ENCODE assay signal across 8 cellular contexts in genomic region chr22:46578251-46578823, GRCh38. TPM values are rescaled to one million over a fixed set of nuclear protein-coding genes. Genes with fewer than 3 reads are reported as not detected.
DNase-seq lines count a peak whose midpoint lies in the region; ATAC-seq, FAIRE-seq and TF ChIP-seq lines count a peak whose summit lies in the region.

No MANE protein-coding gene starts in this region.

- TF ChIP-seq RAD21 in GM12878 (IDR thresholded peaks at IDR 0.05; ENCODE audit: insufficient read depth, low read depth, low read length): no peak

- no peak overlapping the region for H2AFZ ChIP-seq in GM12878 (ENCODE audit: control insufficient read depth, low read depth, low read length)

- CTCF ChIA-PET in activated CD4-positive, alpha-beta T cell treated with anti-CD3 and anti-CD28 coated beads for 36 hours (lab: Charles Lee): interaction anchor here (0.7 kb wide), 2 partner anchors 14 to 15 kb away, joined by 3 read pairs; no protein-coding TSS in a partner anchor
- CTCF ChIA-PET in GM12878 (lab: Yijun Ruan, JAX): no interaction called here

- ATAC-seq in activated CD4-positive, alpha-beta T cell treated with anti-CD3 and anti-CD28 coated beads for 36 hours: no peak
- peak; percentile 24 for ATAC-seq in GM12878
- ATAC-seq in right lobe of liver: peak; percentile 8 to 47 (median 24)
- ATAC-seq in thoracic aorta (ENCODE audit: insufficient number of reproducible peaks, low FRiP score, low read depth): no peak

- no peak for TF ChIP-seq POLR2A in GM12878 (IDR thresholded peaks at IDR 0.05; ENCODE audit: low read depth, low read length)
- peak; percentile 22 for TF ChIP-seq POLR2A in right lobe of liver (IDR thresholded peaks at IDR 0.05)

- no peak overlapping the region for H3K27ac ChIP-seq in GM12878 (ENCODE audit: control insufficient read depth, insufficient read depth)
- H3K27ac ChIP-seq in right lobe of liver: peak overlapping the region; percentile 40 to 70 (median 53)
- no peak overlapping the region for H3K27ac ChIP-seq in thoracic aorta

- 0 out of 2 replicates have a peak overlapping the region, but pooled peaks have one; percentile 26 for H3K9ac ChIP-seq in GM12878 (ENCODE audit: control insufficient read depth, insufficient read depth, low read length)

- DNase-seq in activated CD4-positive, alpha-beta T cell treated with anti-CD3 and anti-CD28 coated beads for 36 hours: no peak
- DNase-seq in activated CD4-positive, alpha-beta T cell treated with anti-CD3 and anti-CD28 coated beads, Interleukin-2, amount 50 U/mL, for 48 hours: no peak
- DNase-seq in GM12878 (ENCODE audit: low read depth, low spot score) (no peak), right lobe of liver (peak; percentile 40 to 65 (median 63)), thoracic aorta (ENCODE audit: low spot score) (no peak), AML-193 (lab: John Stamatoyannopoulos, UW) (no peak), SK-N-DZ (ENCODE audit: low spot score) (no peak), iPS-NIHi11 (ENCODE audit: low spot score) (no peak)

- POLR2A ChIA-PET in activated CD4-positive, alpha-beta T cell treated with anti-CD3 and anti-CD28 coated beads for 36 hours (lab: Charles Lee): no interaction called here
- POLR2A ChIA-PET in GM12878 (lab: Charles Lee): interaction anchor here (1.4 kb wide), 1 partner anchor 10 kb away, joined by 4 read pairs; no protein-coding TSS in a partner anchor

- H3K27me3 ChIP-seq in GM12878 (replicated peaks in 1 of 2; ENCODE audit: control insufficient read depth in 2 of 2, insufficient read depth in 2 of 2, low read length in 1 of 2): no peaks in the 10 kb centered on the region; a peak in 1 of 4 replicates
- H3K27me3 ChIP-seq in right lobe of liver: no peaks in the 10 kb centered on the region
- no peaks in the 10 kb centered on the region for H3K27me3 ChIP-seq in thoracic aorta (replicated peaks; ENCODE audit: insufficient read depth)

- WGBS in GM12878 (ENCODE audit: insufficient coverage, insufficient replicate concordance, low lambda C conversion rate, missing lambda C conversion rate): 56% methylated on average over 9 of the region's 9 CpGs
- 0% methylated on average over 1 of the region's 9 CpGs for WGBS in right lobe of liver (ENCODE audit: insufficient coverage, low coverage, low lambda C conversion rate, missing lambda C conversion rate)

- no peak for TF ChIP-seq EP300 in GM12878 (IDR thresholded peaks at IDR 0.05; ENCODE audit: borderline replicate concordance in 1 of 2, control insufficient read depth in 1 of 2, low read depth in 2 of 2, low read length in 2 of 2)

- H3K9me3 ChIP-seq in GM12878 (replicated peaks; ENCODE audit: control insufficient read depth, insufficient read depth, low read length) (no peaks in the 10 kb centered on the region), right lobe of liver (no peaks in the 10 kb centered on the region), thoracic aorta (no peaks in the 10 kb centered on the region)

- BruUV-seq in GM12878 (replicated peaks; lab: Mats Ljungman, UMichigan): no TSS peak

- no peaks in the 10 kb centered on the region for H3K9me3 Mint-ChIP-seq in activated CD4-positive, alpha-beta T cell treated with anti-CD3 and anti-CD28 coated beads for 36 hours (ENCODE audit: low read depth)

- in situ Hi-C loops in GM12878 (cut with MboI): no loop called here

- H3K36me3 ChIP-seq in GM12878 (ENCODE audit: control insufficient read depth in 2 of 2, insufficient read depth in 2 of 2, low read length in 1 of 2) (no peaks in the 10 kb centered on the region), right lobe of liver (no peaks in the 10 kb centered on the region), thoracic aorta (no peaks in the 10 kb centered on the region)

- intact Hi-C loops in activated CD4-positive, alpha-beta T cell treated with anti-CD3 and anti-CD28 coated beads for 36 hours (cut with DNase I, micrococcal nuclease): loop anchor here (5.0 kb wide), 2 partner anchors 34 to 541 kb away; no protein-coding TSS in a partner anchor
- intact Hi-C loops in GM12878 (cut with micrococcal nuclease; ENCODE audit: unreplicated experiment) (loop anchor here (5.0 kb wide), 1 partner anchor 34 kb away; no protein-coding TSS in a partner anchor), right lobe of liver (cut with DNase I) (loop anchor here in 1 of 2 donors (10.0 kb wide), 1 partner anchor 76 kb away; no protein-coding TSS in a partner anchor)

- no peaks in the 10 kb centered on the region for H3K36me3 Mint-ChIP-seq in activated CD4-positive, alpha-beta T cell treated with anti-CD3 and anti-CD28 coated beads for 36 hours (ENCODE audit: low read depth)

- H3K4me3 ChIP-seq in GM12878 (peak overlapping the region; percentile 77; the same call in 1 of the 2 replicates), right lobe of liver (peak overlapping the region; percentile 51 to 66 (median 62)), thoracic aorta (peak overlapping the region; percentile 87)

- H3K27ac Mint-ChIP-seq in activated CD4-positive, alpha-beta T cell treated with anti-CD3 and anti-CD28 coated beads for 36 hours: no peak overlapping the region

- H3K79me2 ChIP-seq in GM12878 (ENCODE audit: control insufficient read depth, insufficient read depth, low read length): no peaks in the 10 kb centered on the region; the same call in 1 of the 2 replicates

- RAD21 ChIA-PET in GM12878 (lab: Charles Lee; ENCODE audit: unreplicated experiment): interaction anchor here (0.6 to 1.0 kb wide), 2 partner anchors 9 to 12 kb away, joined by 4 to 6 read pairs; no protein-coding TSS in a partner anchor

- no peaks in the 10 kb centered on the region for H4K20me1 ChIP-seq in GM12878 (ENCODE audit: control insufficient read depth, insufficient read depth)

- H3K4me1 ChIP-seq in GM12878 (ENCODE audit: control insufficient read depth, insufficient read depth, low read length): peaks cover 27% of the 10 kb centered on the region
- H3K4me1 ChIP-seq in right lobe of liver: peaks cover 0 to 68% (median 30%) of the 10 kb centered on the region in 4 donors
- H3K4me1 ChIP-seq in thoracic aorta (ENCODE audit: control insufficient read depth in 1 of 2, low read depth in 2 of 2): peaks cover 15 to 32% of the 10 kb centered on the region in 2 donors

- no peak for TF ChIP-seq CTCF in GM12878 (IDR thresholded peaks at IDR 0.05 in 2 of 3, conservative IDR thresholded peaks at IDR 0.05 in 1 of 3; ENCODE audit: control insufficient read depth in 2 of 3, extremely low read depth in 1 of 3, insufficient read depth in 1 of 3, low read depth in 3 of 3, low read length in 3 of 3)
- TF ChIP-seq CTCF in right lobe of liver (IDR thresholded peaks at IDR 0.05): no peak
- TF ChIP-seq CTCF in thoracic aorta (IDR thresholded peaks at IDR 0.05): no peak

- no peaks in the 10 kb centered on the region for H3K27me3 Mint-ChIP-seq in activated CD4-positive, alpha-beta T cell treated with anti-CD3 and anti-CD28 coated beads for 36 hours

- peak overlapping the region; percentile 90 for H3K4me3 Mint-ChIP-seq in activated CD4-positive, alpha-beta T cell treated with anti-CD3 and anti-CD28 coated beads for 36 hours

- peak overlapping the region; percentile 85 for H3K4me2 ChIP-seq in GM12878 (ENCODE audit: control insufficient read depth, insufficient read depth)

- H3K4me1 Mint-ChIP-seq in activated CD4-positive, alpha-beta T cell treated with anti-CD3 and anti-CD28 coated beads for 36 hours: peaks cover 38% of the 10 kb centered on the region

- no peak for FAIRE-seq in GM12878 (lab: Jason Lieb, UNC)

- SMC1A ChIA-PET in GM12878 (lab: Charles Lee; ENCODE audit: uncharacterized antibody, unreplicated experiment): interaction anchor here (1.3 kb wide), 1 partner anchor 15 kb away, joined by 4 read pairs; no protein-coding TSS in a partner anchor

RNA-seq across cellular contexts. Expression of gene CELSR1, which starts 40.9 kb away (rescaled TPM):
- total RNA-seq in activated CD4-positive, alpha-beta T cell treated with anti-CD3 and anti-CD28 coated beads for 36 hours: under 1 TPM; 0.43 to 0.46 TPM
- total RNA-seq in GM12878 (2013; cell fraction: nucleolus; rRNA removed): 6.5 and 9.5 TPM in 2 replicates
- total RNA-seq in GM12878 (2014; rRNA removed) (0.34 and 0.38 TPM in 2 replicates), GM12878 (2014; rRNA removed; fragmentation: Illumina TruSeq; extraction: Trizol) (0.22 and 0.23 TPM in 2 replicates), GM12878 (2021) (0.74 and 0.90 TPM in 2 replicates), right lobe of liver (1 to 10 TPM; 2.9 to 8.2 (median 5.0) TPM), thoracic aorta (1 to 10 TPM; 1.5 to 6.7 TPM)
- 0.20 TPM for polyA plus RNA-seq in GM12878 (2011; ENCODE audit: low read depth)
- polyA plus RNA-seq in GM12878 (2011; rRNA removed) (1.3 and 1.7 TPM in 2 replicates), GM12878 (2014; fragmentation: Illumina TruSeq; extraction: Trizol) (0.32 and 0.37 TPM in 2 replicates), GM12878 (2014; fragmentation: Nextera tagmentation; extraction: Ambion mirVana) (under 1 TPM in 1 of 2 experiments, not detected in 1; 0.05 TPM), GM12878 (2014; rRNA removed) (0.66 and 0.78 TPM in 2 replicates), GM12878 (2016; fragmentation: Nextera tagmentation; extraction: Ambion mirVana) (under 1 TPM in 1 of 2 experiments, not detected in 1; 0.08 TPM)
- 2.4 and 2.5 TPM in 2 replicates for polyA plus RNA-seq in GM12878 (2011; cell fraction: cytosol; rRNA removed)
- 14.0 and 14.2 TPM in 2 replicates for polyA plus RNA-seq in GM12878 (2011; cell fraction: nucleus; rRNA removed)
- polyA plus RNA-seq in GM12878 (2012): 0.51 and 0.73 TPM in 2 replicates
- 5.9 and 8.8 TPM in 2 replicates for polyA minus RNA-seq in GM12878 (2011; rRNA and poly(A)+ RNA removed)
- polyA minus RNA-seq in GM12878 (2011; cell fraction: cytosol; rRNA and poly(A)+ RNA removed): 2.8 and 3.7 TPM in 2 replicates
- polyA minus RNA-seq in GM12878 (2011; cell fraction: nucleus; rRNA and poly(A)+ RNA removed): 9.6 and 16.9 TPM in 2 replicates
- polyA plus RNA-seq in SK-N-DZ (2014; cell fraction: cytosol; rRNA removed): 0.32 TPM in 2 replicates
- 0.56 and 1.6 TPM in 2 replicates for polyA plus RNA-seq in SK-N-DZ (2014; cell fraction: nucleus; rRNA removed)

RNA-seq across cellular contexts. Expression of gene GRAMD4, which starts 41.8 kb away (rescaled TPM):
- 10 to 100 TPM; 25.7 to 40.7 TPM for total RNA-seq in activated CD4-positive, alpha-beta T cell treated with anti-CD3 and anti-CD28 coated beads for 36 hours
- total RNA-seq in GM12878 (2013; cell fraction: nucleolus; rRNA removed): 20.3 and 24.6 TPM in 2 replicates
- 27.4 and 28.7 TPM in 2 replicates for total RNA-seq in GM12878 (2014; rRNA removed)
- 8.9 and 11.7 TPM in 2 replicates for total RNA-seq in GM12878 (2014; rRNA removed; fragmentation: Illumina TruSeq; extraction: Trizol)
- total RNA-seq in GM12878 (2021): 45.5 and 49.1 TPM in 2 replicates
- 2.6 TPM for polyA plus RNA-seq in GM12878 (2011; ENCODE audit: low read depth)
- 22.1 and 24.3 TPM in 2 replicates for polyA plus RNA-seq in GM12878 (2011; rRNA removed)
- polyA plus RNA-seq in GM12878 (2011; cell fraction: cytosol; rRNA removed): 11.8 and 18.5 TPM in 2 replicates
- polyA plus RNA-seq in GM12878 (2011; cell fraction: nucleus; rRNA removed): 69.1 and 78.8 TPM in 2 replicates
- polyA plus RNA-seq in GM12878 (2012): 6.2 and 8.4 TPM in 2 replicates
- 7.2 and 9.5 TPM in 2 replicates for polyA plus RNA-seq in GM12878 (2014; fragmentation: Illumina TruSeq; extraction: Trizol)
- under 1 TPM; 0.21 to 0.73 TPM for polyA plus RNA-seq in GM12878 (2014; fragmentation: Nextera tagmentation; extraction: Ambion mirVana)
- 32.3 and 38.6 TPM in 2 replicates for polyA plus RNA-seq in GM12878 (2014; rRNA removed)
- polyA plus RNA-seq in GM12878 (2016; fragmentation: Nextera tagmentation; extraction: Ambion mirVana): 1 to 10 TPM; 4.2 to 5.3 TPM
- polyA minus RNA-seq in GM12878 (2011; rRNA and poly(A)+ RNA removed): 34.2 and 34.7 TPM in 2 replicates
- 13.9 and 15.8 TPM in 2 replicates for polyA minus RNA-seq in GM12878 (2011; cell fraction: cytosol; rRNA and poly(A)+ RNA removed)
- polyA minus RNA-seq in GM12878 (2011; cell fraction: nucleus; rRNA and poly(A)+ RNA removed): 26.5 and 39.9 TPM in 2 replicates
- 10 to 100 TPM; 29.7 to 72.0 (median 34.8) TPM for total RNA-seq in right lobe of liver
- total RNA-seq in thoracic aorta: 10 to 100 TPM; 16.2 to 56.5 TPM
- 28.9 and 29.1 TPM in 2 replicates for polyA plus RNA-seq in SK-N-DZ (2014; cell fraction: cytosol; rRNA removed)
- 45.5 and 75.0 TPM in 2 replicates for polyA plus RNA-seq in SK-N-DZ (2014; cell fraction: nucleus; rRNA removed)

Comparison
In these comparisons a context has a peak if more than half of its experiments do, and no peak if none do; other contexts are left out.
1. ATAC-seq: peak in GM12878 (single experiment) and right lobe of liver (4 of 4); none in activated CD4-positive, alpha-beta T cell treated with anti-CD3 and anti-CD28 coated beads for 36 hours (single experiment) and thoracic aorta (single experiment).
2. DNase-seq: peak in right lobe of liver (3 of 3); none in activated CD4-positive, alpha-beta T cell treated with anti-CD3 and anti-CD28 coated beads for 36 hours (single experiment), activated CD4-positive, alpha-beta T cell treated with anti-CD3 and anti-CD28 coated beads, Interleukin-2, amount 50 U/mL, for 48 hours (0 of 2), GM12878 (single experiment), thoracic aorta (single experiment), AML-193 (0 of 2), SK-N-DZ (single experiment) and iPS-NIHi11 (single experiment).
3. H3K27ac ChIP-seq: peak in right lobe of liver (3 of 3); none in GM12878 (single experiment) and thoracic aorta (0 of 2).
4. Peak in every context shown above with its lines, with median percentiles within 50 percentile points of each other: H3K4me3 ChIP-seq.